ENCODE assay signal across 8 cellular contexts in genomic region chr4:186297013-186297645, GRCh38. TPM values are rescaled to one million over a fixed set of nuclear protein-coding genes. Genes with fewer than 3 reads are reported as not detected.
DNase-seq lines count a peak whose midpoint lies in the region; ATAC-seq and TF ChIP-seq lines count a peak whose summit lies in the region.

No MANE protein-coding gene starts in this region.

- H3K27me3 ChIP-seq in fibroblast of lung (ENCODE audit: control insufficient read depth, insufficient read depth, low read length) = peaks cover 5% of the 10 kb centered on the region
- H3K27me3 ChIP-seq in aorta (ENCODE audit: control insufficient read depth in 1 of 2, insufficient read depth in 2 of 2, low read length in 1 of 2) = no peaks in the 10 kb centered on the region

- no peak for ATAC-seq in aorta (ENCODE audit: low FRiP score)
- no peak for ATAC-seq in HG02759 (IDR thresholded peaks at IDR 0.05; ENCODE audit: unreplicated experiment)

- no peak overlapping the region for H3K4me3 Mint-ChIP-seq in progenitor cell of endocrine pancreas (ENCODE audit: low read depth)

- H4K20me1 ChIP-seq in fibroblast of lung (ENCODE audit: control insufficient read depth, extremely low read depth, insufficient read depth, low read length) = no peaks in the 10 kb centered on the region

- no peaks in the 10 kb centered on the region for H3K36me3 Mint-ChIP-seq in progenitor cell of endocrine pancreas (ENCODE audit: insufficient read depth)

- peaks cover 5% of the 10 kb centered on the region for H3K27me3 Mint-ChIP-seq in progenitor cell of endocrine pancreas

- no peak overlapping the region for H3K4me2 ChIP-seq in fibroblast of lung (ENCODE audit: extremely low read depth, insufficient read depth, low read length)

- TF ChIP-seq CTCF in fibroblast of lung (conservative IDR thresholded peaks at IDR 0.05 in 1 of 2, IDR thresholded peaks at IDR 0.05 in 1 of 2; ENCODE audit: low read depth in 1 of 2, low read length in 2 of 2) (peak; percentile 55 to 58), progenitor cell of endocrine pancreas (IDR thresholded peaks at IDR 0.05; ENCODE audit: unreplicated experiment) (peak; percentile 72)

- peaks cover 5% of the 10 kb centered on the region for H3K4me1 Mint-ChIP-seq in progenitor cell of endocrine pancreas (ENCODE audit: low read depth)

- H3K27ac Mint-ChIP-seq in progenitor cell of endocrine pancreas = no peak overlapping the region

- no peaks in the 10 kb centered on the region for H3K4me1 ChIP-seq in fibroblast of lung (ENCODE audit: control insufficient read depth, extremely low read depth, insufficient read depth, low read length)
- H3K4me1 ChIP-seq in aorta (ENCODE audit: control insufficient read depth in 1 of 2, insufficient read depth in 2 of 2, low read length in 2 of 2) = no peaks in the 10 kb centered on the region

- H3K27ac ChIP-seq in fibroblast of lung (ENCODE audit: insufficient read depth, low read length) = no peak overlapping the region
- H3K27ac ChIP-seq in aorta (ENCODE audit: low read depth in 1 of 2, low read length in 2 of 2) = no peak overlapping the region

- H3K4me3 ChIP-seq in fibroblast of lung (replicated peaks in 1 of 4; ENCODE audit: control extremely low read depth in 1 of 4, insufficient read depth in 1 of 4, low read depth in 3 of 4, low read length in 4 of 4) (no peak overlapping the region), aorta (ENCODE audit: low read length in 2 of 2) (no peak overlapping the region)

- H3K9me3 Mint-ChIP-seq in progenitor cell of endocrine pancreas (ENCODE audit: low read depth) = no peaks in the 10 kb centered on the region

- H2AFZ ChIP-seq in fibroblast of lung (ENCODE audit: low read length) = no peak overlapping the region

- peak; percentile 8 for DNase-seq in DMS79 treated with DMSO at 0.1 percent for 48 hours (lab: John Stamatoyannopoulos, UW)
- no peak for DNase-seq in DMS79 (lab: John Stamatoyannopoulos, UW)
- peak; percentile 26 for DNase-seq in HPDE6-E6E7 (ENCODE audit: extremely low spot score)
- peak; percentile 32 for DNase-seq in RPMI8226
- peak; percentile 36 to 81 for DNase-seq in fibroblast of lung (ENCODE audit: low read depth in 2 of 2)
- no peak for DNase-seq in progenitor cell of endocrine pancreas (ENCODE audit: low spot score, unreplicated experiment)
- DNase-seq in aorta = no peak

- H3K36me3 ChIP-seq in fibroblast of lung (ENCODE audit: control insufficient read depth, insufficient read depth, low read length) (no peaks in the 10 kb centered on the region), aorta (ENCODE audit: control insufficient read depth in 1 of 2, insufficient read depth in 2 of 2, low read length in 1 of 2) (no peaks in the 10 kb centered on the region)

- intact Hi-C loops in aorta (cut with DNase I) = loop anchor here (5.0 kb wide), 1 partner anchor 290 kb away; no protein-coding TSS in a partner anchor

- WGBS in aorta, 2 donors = 50 to 51% methylated on average over 21 of the region's 21 CpGs

- no peaks in the 10 kb centered on the region for H3K79me2 ChIP-seq in fibroblast of lung (ENCODE audit: control insufficient read depth, insufficient read depth, low read length)

- no peak overlapping the region for H3K9ac ChIP-seq in fibroblast of lung (ENCODE audit: insufficient read depth, low read length)

- H3K9me3 ChIP-seq in fibroblast of lung (ENCODE audit: control insufficient read depth, insufficient read depth, low read depth, low read length) (no peaks in the 10 kb centered on the region), aorta (ENCODE audit: control insufficient read depth, low read length) (no peaks in the 10 kb centered on the region)

RNA-seq across cellular contexts. Expression of gene F11, which starts 31.1 kb away (rescaled TPM):
- total RNA-seq in fibroblast of lung = not detected in 2 replicates
- polyA plus RNA-seq in fibroblast of lung = not detected in 2 replicates
- polyA plus RNA-seq in fibroblast of lung (2012) = not detected in 2 replicates
- not detected in 2 replicates for polyA minus RNA-seq in fibroblast of lung (ENCODE audit: low replicate concordance)
- 0.51 and 0.53 TPM in 2 replicates for total RNA-seq in progenitor cell of endocrine pancreas
- under 1 TPM; 0.26 to 0.48 TPM for total RNA-seq in aorta
- polyA plus RNA-seq in aorta = 1 to 10 TPM in 1 of 2 donors, under 1 TPM in 1; 0.20 to 1.1 TPM

Comparison
In these comparisons a context has a peak if more than half of its experiments do, and no peak if none do; other contexts are left out.
1. DNase-seq: peak in DMS79 treated with DMSO at 0.1 percent for 48 hours (single experiment), HPDE6-E6E7 (single experiment), RPMI8226 (single experiment) and fibroblast of lung (2 of 2); none in DMS79 (single experiment), progenitor cell of endocrine pancreas (single experiment) and aorta (0 of 2).